In genomic region chr16:69563605-69564580, GRCh38 we compare ENCODE assay signal across 8 cellular contexts. TPM values are rescaled to one million over a fixed set of nuclear protein-coding genes. Genes with fewer than 3 reads are reported as not detected.
DNase-seq lines count a peak whose midpoint lies in the region; ATAC-seq, FAIRE-seq and TF ChIP-seq lines count a peak whose summit lies in the region.

No MANE protein-coding gene starts in this region.

- H3K4me3 ChIP-seq in DND-41 (ENCODE audit: low read depth in 1 of 2, low read length in 2 of 2) (no peak overlapping the region; a peak in 1 of 4 replicates), H1 (ENCODE audit: extremely low read depth in 1 of 4, insufficient read depth in 2 of 4, low read depth in 3 of 4, low read length in 4 of 4) (peak overlapping the region in 2 of 4 experiments; percentile 33 to 92; a peak in 3 of 8 replicates), rectal smooth muscle tissue (ENCODE audit: low read length) (peak overlapping the region; percentile 42)

- CTCF ChIA-PET in H1 (lab: Charles Lee; ENCODE audit: partially characterized antibody) = interaction anchor here (0.8 to 1.3 kb wide), 4 partner anchors 11 to 148 kb away, joined by 3 to 5 read pairs (median 3); no protein-coding TSS in a partner anchor

- DNase-seq in DND-41 (no peak), Kasumi-1 (lab: John Stamatoyannopoulos, UW) (peak; percentile 66 to 71), H1 (ENCODE audit: low read depth in 1 of 2, low spot score in 2 of 2) (peak in 1 of 2 experiments; percentile 51), ureter (ENCODE audit: low spot score) (no peak), mesenteric fat pad (ENCODE audit: low spot score) (no peak)
- DNase-seq in activated CD4-positive, alpha-beta T cell treated with anti-CD3 and anti-CD28 coated beads for 4 hours = peak; percentile 69 to 72

- no peak for TF ChIP-seq CTCF in DND-41 (IDR thresholded peaks at IDR 0.05; ENCODE audit: borderline replicate concordance, extremely low read depth, low read length, poor library complexity, severe bottlenecking)
- TF ChIP-seq CTCF in H1 (IDR thresholded peaks at IDR 0.05; ENCODE audit: control extremely low read depth in 1 of 3, insufficient read depth in 1 of 3, low read depth in 1 of 3, low read length in 3 of 3) = no peak

- H4K91ac ChIP-seq in H1 (replicated peaks; ENCODE audit: insufficient read length, low read length) = no peak overlapping the region

- TF ChIP-seq EP300 in H1 (IDR thresholded peaks at IDR 0.05; ENCODE audit: borderline replicate concordance in 1 of 2, low read depth in 2 of 2, low read length in 2 of 2) = peak in 1 of 2 experiments; percentile 37; a peak in 1 of 3 replicates

- H2AK5ac ChIP-seq in H1 (ENCODE audit: low read depth, low read length) = no peak overlapping the region

- no peak overlapping the region for H3K56ac ChIP-seq in H1 (replicated peaks; ENCODE audit: insufficient read length, low read depth, low read length)

- H3K79me2 ChIP-seq in DND-41 (ENCODE audit: insufficient read depth, low read length) (peaks cover 37% of the 10 kb centered on the region), H1 (ENCODE audit: control insufficient read depth in 1 of 2, insufficient read depth in 2 of 2, low read length in 2 of 2) (peaks cover 0 to 21% of the 10 kb centered on the region in 2 experiments; a peak in 2 of 4 replicates)

- H4K5ac ChIP-seq in H1 (ENCODE audit: insufficient read length, low read depth, low read length) = no peak overlapping the region

- H3K18ac ChIP-seq in H1 (ENCODE audit: extremely low read depth, low read length) = peak overlapping the region; percentile 48; the same call in 1 of the 2 replicates

- H3K4ac ChIP-seq in H1 (replicated peaks; ENCODE audit: insufficient read length, low read depth, low read length) = no peak overlapping the region

- H3K36me3 ChIP-seq in DND-41 (ENCODE audit: insufficient read depth, low read length) (peaks cover 7% of the 10 kb centered on the region), H1 (ENCODE audit: control insufficient read depth in 2 of 4, insufficient read depth in 4 of 4, low read length in 3 of 4) (no peaks in the 10 kb centered on the region), rectal smooth muscle tissue (ENCODE audit: control insufficient read depth, insufficient read depth, low read length) (no peaks in the 10 kb centered on the region)

- peak overlapping the region; percentile 70; the same call in 1 of the 2 replicates for H3K4me2 ChIP-seq in DND-41 (ENCODE audit: insufficient read depth, low read length)
- peak overlapping the region; percentile 75 to 89 for H3K4me2 ChIP-seq in H1 (ENCODE audit: insufficient read depth in 1 of 2, low read depth in 2 of 2, low read length in 2 of 2)

- no peak overlapping the region for H4K8ac ChIP-seq in H1 (ENCODE audit: extremely low read depth, insufficient read depth, low read length)

- H2BK5ac ChIP-seq in H1 (ENCODE audit: low read depth, low read length) = peak overlapping the region; percentile 14; the same call in 1 of the 2 replicates

- FAIRE-seq in H1 (lab: Jason Lieb, UNC) = no peak

- no peak overlapping the region for H3K23ac ChIP-seq in H1 (ENCODE audit: insufficient read length)

- H4K20me1 ChIP-seq in DND-41 (ENCODE audit: insufficient read depth, low read length) (peaks cover 16% of the 10 kb centered on the region; the same call in 1 of the 2 replicates), H1 (replicated peaks in 1 of 2; ENCODE audit: control insufficient read depth in 1 of 2, insufficient read depth in 2 of 2, low read length in 2 of 2) (no peaks in the 10 kb centered on the region)

- no peak overlapping the region for H2BK20ac ChIP-seq in H1 (ENCODE audit: low read length)

- H3K9ac ChIP-seq in DND-41 (ENCODE audit: low read depth, low read length) = 0 out of 2 replicates have a peak overlapping the region, but pooled peaks have one; percentile 4
- peak overlapping the region in 1 of 4 experiments; percentile 8; a peak in 3 of 7 replicates for H3K9ac ChIP-seq in H1 (replicated peaks in 1 of 4; ENCODE audit: extremely low read depth in 1 of 4, low read depth in 3 of 4, low read length in 3 of 4)
- H3K9ac ChIP-seq in rectal smooth muscle tissue (ENCODE audit: low read length) = no peak overlapping the region

- H2BK12ac ChIP-seq in H1 (ENCODE audit: low read depth, low read length) = no peak overlapping the region; the same call in 1 of the 2 replicates

- TF ChIP-seq RAD21 in H1 (IDR thresholded peaks at IDR 0.05 in 1 of 2, conservative IDR thresholded peaks at IDR 0.05 in 1 of 2; ENCODE audit: low read depth in 2 of 2, low read length in 2 of 2) = no peak

- no peaks in the 10 kb centered on the region for H3K27me3 ChIP-seq in DND-41 (ENCODE audit: insufficient read depth, low read length, poor library complexity)
- H3K27me3 ChIP-seq in H1 (replicated peaks in 1 of 4; ENCODE audit: control insufficient read depth in 3 of 4, extremely low read depth in 1 of 4, insufficient read depth in 3 of 4, low read length in 3 of 4) = no peaks in the 10 kb centered on the region
- no peaks in the 10 kb centered on the region for H3K27me3 ChIP-seq in rectal smooth muscle tissue (ENCODE audit: control insufficient read depth, insufficient read depth, low read length)

- TF ChIP-seq POLR2A in H1 (IDR thresholded peaks at IDR 0.05; ENCODE audit: control extremely low read depth in 1 of 2, low read depth in 2 of 2, low read length in 2 of 2) = peak in 1 of 2 experiments; percentile 45; a peak in 1 of 3 replicates

- H3K4me1 ChIP-seq in DND-41 (ENCODE audit: insufficient read depth, low read length) (peaks cover 35% of the 10 kb centered on the region), H1 (replicated peaks in 1 of 4; ENCODE audit: control insufficient read depth in 3 of 4, insufficient read depth in 4 of 4, low read length in 3 of 4) (peaks cover 0 to 8% (median 7%) of the 10 kb centered on the region in 4 experiments; a peak in 5 of 7 replicates), rectal smooth muscle tissue (ENCODE audit: control insufficient read depth, insufficient read depth, low read length) (peaks cover 8% of the 10 kb centered on the region)

- 41% methylated on average over 13 of the region's 13 CpGs; no CpG with 5 or more reads in 1 of the 2 experiments for WGBS in H1 (ENCODE audit: extremely low coverage in 1 of 2, insufficient coverage in 1 of 2, insufficient read length in 1 of 2, insufficient replicate concordance in 2 of 2, low coverage in 1 of 2, low lambda C conversion rate in 2 of 2, missing lambda C conversion rate in 1 of 2), 2 experiments

- H3K27ac ChIP-seq in DND-41 (ENCODE audit: low read length) (no peak overlapping the region), H1 (ENCODE audit: low read depth, low read length) (peak overlapping the region; percentile 35; the same call in 1 of the 2 replicates), rectal smooth muscle tissue (ENCODE audit: low read depth, low read length) (no peak overlapping the region)

- H2BK120ac ChIP-seq in H1 (replicated peaks; ENCODE audit: low read depth, low read length) = peak overlapping the region; percentile 50

- peak overlapping the region; percentile 34 for H2AFZ ChIP-seq in DND-41 (ENCODE audit: low read depth, low read length)
- no peak overlapping the region for H2AFZ ChIP-seq in H1 (ENCODE audit: low read length)

- ATAC-seq in DND-41 (ENCODE audit: insufficient read depth, low read depth) = no peak
- ATAC-seq in GM21717 (IDR thresholded peaks at IDR 0.05; ENCODE audit: unreplicated experiment) = peak; percentile 47

- H2BK15ac ChIP-seq in H1 (ENCODE audit: low read length) = no peak overlapping the region

- H3K14ac ChIP-seq in H1 (ENCODE audit: insufficient read length) = no peak overlapping the region

- H3K9me3 ChIP-seq in DND-41 (ENCODE audit: insufficient read depth, low read length, severe bottlenecking) (no peaks in the 10 kb centered on the region), H1 (ENCODE audit: insufficient read depth in 2 of 2, low read depth in 1 of 2, low read length in 1 of 2) (no peaks in the 10 kb centered on the region)

- POLR2A ChIA-PET in H1 (lab: Charles Lee; ENCODE audit: partially characterized antibody) = interaction anchor here (0.8 to 1.6 kb wide), 7 partner anchors 11 to 52 kb away, joined by 3 to 7 read pairs (median 3); no protein-coding TSS in a partner anchor

- peaks cover 7% of the 10 kb centered on the region for H3K23me2 ChIP-seq in H1 (ENCODE audit: low read depth, low read length)

- no peaks in the 10 kb centered on the region for H3K79me1 ChIP-seq in H1 (ENCODE audit: low read depth, low read length)

TF ChIP-seq in H1, 55 proteins besides CTCF, POLR2A, EP300 and RAD21:
- TF ChIP-seq RXRA (IDR thresholded peaks at IDR 0.05; ENCODE audit: insufficient read depth, low read depth, low read length) (peak; percentile 61; the same call in 1 of the 2 replicates), POLR2AphosphoS5 (IDR thresholded peaks at IDR 0.05; ENCODE audit: low read depth, low read length) (peak; percentile 46; the same call in 1 of the 2 replicates), ASH2L (IDR thresholded peaks at IDR 0.05; ENCODE audit: low read length) (peak; percentile 21), SP1 (IDR thresholded peaks at IDR 0.05; ENCODE audit: low read depth, low read length) (peak; percentile 45; the same call in 1 of the 2 replicates), TBP (IDR thresholded peaks at IDR 0.05; ENCODE audit: low read depth, low read length) (no peak)
TF ChIP-seq in H1: peak in this region for 4.

RNA-seq across cellular contexts. Expression of gene NFAT5, which starts 1.9 kb away (rescaled TPM):
- 25.4 and 29.0 TPM in 2 replicates for total RNA-seq in H1 (2021; fragmentation: NEBNext Ultra II Directional; extraction: Animal tissue kit (Norgen Biotek cat#: 25700))
- polyA plus RNA-seq in H1 (2011; rRNA removed) = 6.0 and 8.9 TPM in 2 replicates
- polyA plus RNA-seq in H1 (2011; cell fraction: cytosol; rRNA removed) = 7.8 TPM
- 20.9 TPM for polyA plus RNA-seq in H1 (2011; cell fraction: nucleus; rRNA removed)
- polyA plus RNA-seq in H1 (2012, experiment 1 of 2) = 4.2 to 9.5 TPM (median 7.2 TPM) in 4 replicates
- polyA plus RNA-seq in H1 (2012, experiment 2 of 2) = 0.35 TPM
- 15.8 TPM for polyA plus RNA-seq in H1 (2013, experiment 1 of 2)
- polyA plus RNA-seq in H1 (2013, experiment 2 of 2) = 14.0 TPM
- 66.3 and 85.1 TPM in 2 replicates for polyA minus RNA-seq in H1 (2011; rRNA and poly(A)+ RNA removed)
- 21.1 TPM for polyA minus RNA-seq in H1 (2011; cell fraction: cytosol; rRNA and poly(A)+ RNA removed)
- polyA minus RNA-seq in H1 (2011; cell fraction: nucleus; rRNA and poly(A)+ RNA removed) = 54.5 TPM
- total RNA-seq in ureter = 117 TPM
- total RNA-seq in mesenteric fat pad = 48.3 TPM

Comparison
In these comparisons a context has a peak if more than half of its experiments do, and no peak if none do; other contexts are left out.
1. DNase-seq: peak in Kasumi-1 (2 of 2) and activated CD4-positive, alpha-beta T cell treated with anti-CD3 and anti-CD28 coated beads for 4 hours (2 of 2); none in DND-41 (single experiment), ureter (single experiment) and mesenteric fat pad (single experiment).